Comparison of ENCODE assay signal across 30 cellular contexts in genomic region chr16:54270711-54271110, GRCh38. TPM values are rescaled to one million over a fixed set of nuclear protein-coding genes. Genes with fewer than 3 reads are reported as not detected.
"Had no signal": no experiment of that assay in that cellular context is flagged by ENCODE, and none has a peak within 500 bp of the region (broad histone marks: within the 10 kb centered on the region; RNA-seq: fewer than 3 reads in every experiment).

No MANE protein-coding gene starts in this region.

- DNase-seq: activated CD4-positive, alpha-beta T cell treated with anti-CD3 and anti-CD28 coated beads, Interleukin-2, amount 10 ng/mL, durations not matched to agents 7 days and 5 days; activated CD4-positive, CD25-positive, alpha-beta regulatory T cell treated with anti-CD3 and anti-CD28 coated beads, Interleukin-2, amount 50 U/mL, for 72 hours; activated CD8-positive, alpha-beta memory T cell treated with anti-CD3 and anti-CD28 coated beads, Interleukin-2, amount 10 ng/mL, durations not matched to agents 7 days and 5 days; activated CD8-positive, alpha-beta T cell treated with anti-CD3 and anti-CD28 coated beads for 36 hours; activated effector memory CD4-positive, alpha-beta T cell treated with anti-CD3 and anti-CD28 coated beads, Interleukin-2, amount 50 U/mL, for 16 hours; activated naive CD4-positive, alpha-beta T cell treated with anti-CD3 and anti-CD28 coated beads, Interleukin-2, amount 10 ng/mL, durations not matched to agents 7 days and 5 days; activated T-cell treated with anti-CD3 and anti-CD28 coated beads for 4 hours; amygdala; colonic mucosa; dorsolateral prefrontal cortex; effector memory CD8-positive, alpha-beta T cell; foreskin melanocyte; glutamatergic neuron; immature natural killer cell; kidney glomerular epithelial cell; left ventricle myocardium inferior; naive thymus-derived CD8-positive, alpha-beta T cell; psoas muscle; right cardiac atrium; stimulated activated CD4-positive, alpha-beta T cell treated with anti-CD3 and anti-CD28 coated beads, Interleukin-2, amount 100 ng/mL, for 24 hours; stomach; T-helper 9 cell; transverse colon had no signal

- H3K79me2 ChIP-seq: hepatocyte had no signal

- ATAC-seq: activated CD8-positive, alpha-beta memory T cell treated with anti-CD3 and anti-CD28 coated beads, Interleukin-2, amount 10 ng/mL, durations not matched to agents 7 days and 5 days; activated CD8-positive, alpha-beta T cell treated with anti-CD3 and anti-CD28 coated beads for 36 hours; effector memory CD8-positive, alpha-beta T cell; esophagus mucosa; naive thymus-derived CD8-positive, alpha-beta T cell; psoas muscle; right cardiac atrium; stimulated activated effector memory CD8-positive, alpha-beta T cell treated with anti-CD3 and anti-CD28 coated beads, Interleukin-12 subunit alpha, Interleukin-12 subunit beta, amount 100 ng/mL, for 72 hours had no signal

- H3K27ac ChIP-seq: colonic mucosa, dorsolateral prefrontal cortex, hepatocyte, psoas muscle, skin epidermis, stomach, transverse colon had no signal

- H3K27ac Mint-ChIP-seq: activated CD4-positive, alpha-beta T cell treated with anti-CD3 and anti-CD28 coated beads, Interleukin-2, amount 10 ng/mL, durations not matched to agents 7 days and 5 days; activated CD8-positive, alpha-beta memory T cell treated with anti-CD3 and anti-CD28 coated beads, Interleukin-2, amount 10 ng/mL, durations not matched to agents 7 days and 5 days; activated CD8-positive, alpha-beta T cell treated with anti-CD3 and anti-CD28 coated beads for 36 hours; activated naive CD4-positive, alpha-beta T cell treated with anti-CD3 and anti-CD28 coated beads, Interleukin-2, amount 10 ng/mL, durations not matched to agents 7 days and 5 days; effector memory CD8-positive, alpha-beta T cell; immature natural killer cell; mesothelial cell of epicardium; naive thymus-derived CD8-positive, alpha-beta T cell; stimulated activated effector memory CD8-positive, alpha-beta T cell treated with anti-CD3 and anti-CD28 coated beads, Interleukin-12 subunit alpha, Interleukin-12 subunit beta, amount 100 ng/mL, for 72 hours had no signal

- H3K27me3 Mint-ChIP-seq: activated CD4-positive, alpha-beta T cell treated with anti-CD3 and anti-CD28 coated beads, Interleukin-2, amount 10 ng/mL, durations not matched to agents 7 days and 5 days had no signal

- H3K9me3 Mint-ChIP-seq: activated CD4-positive, alpha-beta T cell treated with anti-CD3 and anti-CD28 coated beads, Interleukin-2, amount 10 ng/mL, durations not matched to agents 7 days and 5 days; activated CD8-positive, alpha-beta T cell treated with anti-CD3 and anti-CD28 coated beads for 36 hours; activated naive CD4-positive, alpha-beta T cell treated with anti-CD3 and anti-CD28 coated beads, Interleukin-2, amount 10 ng/mL, durations not matched to agents 7 days and 5 days; immature natural killer cell; mesothelial cell of epicardium; naive thymus-derived CD8-positive, alpha-beta T cell; stimulated activated effector memory CD8-positive, alpha-beta T cell treated with anti-CD3 and anti-CD28 coated beads, Interleukin-12 subunit alpha, Interleukin-12 subunit beta, amount 100 ng/mL, for 72 hours had no signal

- H3K4me3 Mint-ChIP-seq: activated CD4-positive, alpha-beta T cell treated with anti-CD3 and anti-CD28 coated beads, Interleukin-2, amount 10 ng/mL, durations not matched to agents 7 days and 5 days; activated CD8-positive, alpha-beta memory T cell treated with anti-CD3 and anti-CD28 coated beads, Interleukin-2, amount 10 ng/mL, durations not matched to agents 7 days and 5 days; activated CD8-positive, alpha-beta T cell treated with anti-CD3 and anti-CD28 coated beads for 36 hours; activated naive CD4-positive, alpha-beta T cell treated with anti-CD3 and anti-CD28 coated beads, Interleukin-2, amount 10 ng/mL, durations not matched to agents 7 days and 5 days; effector memory CD8-positive, alpha-beta T cell; immature natural killer cell; mesothelial cell of epicardium; naive thymus-derived CD8-positive, alpha-beta T cell; stimulated activated effector memory CD8-positive, alpha-beta T cell treated with anti-CD3 and anti-CD28 coated beads, Interleukin-12 subunit alpha, Interleukin-12 subunit beta, amount 100 ng/mL, for 72 hours had no signal

- H3K27me3 ChIP-seq: colonic mucosa, hepatocyte had no signal

- H3K4me3 ChIP-seq: colonic mucosa, dorsolateral prefrontal cortex, hepatocyte, left ventricle myocardium inferior, psoas muscle, skin epidermis, stomach, transverse colon had no signal

- H3K36me3 Mint-ChIP-seq: activated CD8-positive, alpha-beta memory T cell treated with anti-CD3 and anti-CD28 coated beads, Interleukin-2, amount 10 ng/mL, durations not matched to agents 7 days and 5 days; activated naive CD4-positive, alpha-beta T cell treated with anti-CD3 and anti-CD28 coated beads, Interleukin-2, amount 10 ng/mL, durations not matched to agents 7 days and 5 days; immature natural killer cell; mesothelial cell of epicardium; naive thymus-derived CD8-positive, alpha-beta T cell; stimulated activated effector memory CD8-positive, alpha-beta T cell treated with anti-CD3 and anti-CD28 coated beads, Interleukin-12 subunit alpha, Interleukin-12 subunit beta, amount 100 ng/mL, for 72 hours had no signal

- H2AFZ ChIP-seq: hepatocyte had no signal

- H3K9me3 ChIP-seq: colonic mucosa, left ventricle myocardium inferior, psoas muscle, stomach, transverse colon had no signal

- H3K4me1 Mint-ChIP-seq: activated CD8-positive, alpha-beta memory T cell treated with anti-CD3 and anti-CD28 coated beads, Interleukin-2, amount 10 ng/mL, durations not matched to agents 7 days and 5 days; activated naive CD4-positive, alpha-beta T cell treated with anti-CD3 and anti-CD28 coated beads, Interleukin-2, amount 10 ng/mL, durations not matched to agents 7 days and 5 days; immature natural killer cell; naive thymus-derived CD8-positive, alpha-beta T cell; stimulated activated effector memory CD8-positive, alpha-beta T cell treated with anti-CD3 and anti-CD28 coated beads, Interleukin-12 subunit alpha, Interleukin-12 subunit beta, amount 100 ng/mL, for 72 hours had no signal

- H3K4me1 ChIP-seq: colonic mucosa, stomach, transverse colon had no signal

- H3K36me3 ChIP-seq: colonic mucosa, left ventricle myocardium inferior, stomach, transverse colon had no signal

- H3K4me2 ChIP-seq: hepatocyte had no signal

RNA-seq across cellular contexts. Expression of gene IRX3, which starts 15.9 kb away (rescaled TPM):
- total RNA-seq: activated CD4-positive, alpha-beta T cell treated with anti-CD3 and anti-CD28 coated beads, Interleukin-2, amount 10 ng/mL, durations not matched to agents 7 days and 5 days; activated CD8-positive, alpha-beta T cell treated with anti-CD3 and anti-CD28 coated beads for 36 hours; endothelial cell of umbilical vein; naive thymus-derived CD8-positive, alpha-beta T cell; temporal lobe had no signal
- polyA plus RNA-seq: endothelial cell of umbilical vein; immature natural killer cell; naive thymus-derived CD8-positive, alpha-beta T cell had no signal
